Comparison of ENCODE assay signal across 2 cellular contexts in the genomic region with DNA sequence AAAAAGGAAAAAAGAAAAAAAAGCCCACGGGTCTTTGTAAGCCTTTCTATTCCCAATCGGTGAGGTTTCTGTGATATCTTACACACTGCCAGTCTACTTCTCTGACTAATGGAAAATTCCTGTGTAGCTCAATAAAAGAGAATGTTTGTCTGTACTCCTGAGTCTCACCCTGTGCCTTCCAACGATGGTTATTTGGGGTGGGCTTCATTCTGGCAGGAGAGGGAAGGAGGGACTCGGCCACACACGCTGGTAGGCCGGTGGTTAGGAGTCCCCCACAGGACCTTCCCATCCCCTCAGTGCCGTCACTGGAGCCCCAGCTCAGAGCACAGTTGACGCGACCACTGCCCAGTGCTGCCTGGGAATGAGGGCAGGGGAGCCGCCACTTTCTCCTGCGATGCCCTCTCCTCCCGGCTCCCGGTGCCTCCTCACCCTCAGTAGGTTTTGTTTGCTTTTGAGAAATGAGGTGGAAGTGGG.
TF ChIP-seq lines count a peak whose summit lies in the region.

No MANE protein-coding gene starts in this region.

TF ChIP-seq in A549, 52 proteins besides CTCF, POLR2A, EP300 and RAD21 (continued from another document):
- TF ChIP-seq, protein P1, sequence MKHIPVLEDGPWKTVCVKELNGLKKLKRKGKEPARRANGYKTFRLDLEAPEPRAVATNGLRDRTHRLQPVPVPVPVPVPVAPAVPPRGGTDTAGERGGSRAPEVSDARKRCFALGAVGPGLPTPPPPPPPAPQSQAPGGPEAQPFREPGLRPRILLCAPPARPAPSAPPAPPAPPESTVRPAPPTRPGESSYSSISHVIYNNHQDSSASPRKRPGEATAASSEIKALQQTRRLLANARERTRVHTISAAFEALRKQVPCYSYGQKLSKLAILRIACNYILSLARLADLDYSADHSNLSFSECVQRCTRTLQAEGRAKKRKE (CRISPR knock-in tag; IDR thresholded peaks at IDR 0.05; ENCODE audit: low read depth), result no peak
- TF ChIP-seq, protein P2, sequence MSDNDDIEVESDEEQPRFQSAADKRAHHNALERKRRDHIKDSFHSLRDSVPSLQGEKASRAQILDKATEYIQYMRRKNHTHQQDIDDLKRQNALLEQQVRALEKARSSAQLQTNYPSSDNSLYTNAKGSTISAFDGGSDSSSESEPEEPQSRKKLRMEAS (IDR thresholded peaks at IDR 0.05), result no peak
- no peak for TF ChIP-seq CBX8 (IDR thresholded peaks at IDR 0.05)
- TF ChIP-seq EHMT2 (IDR thresholded peaks at IDR 0.05; ENCODE audit: low read depth), result no peak

TF ChIP-seq in GM23338, 12 proteins besides CTCF, POLR2A, EP300 and RAD21 (continued from another document):
- TF ChIP-seq, protein P3, sequence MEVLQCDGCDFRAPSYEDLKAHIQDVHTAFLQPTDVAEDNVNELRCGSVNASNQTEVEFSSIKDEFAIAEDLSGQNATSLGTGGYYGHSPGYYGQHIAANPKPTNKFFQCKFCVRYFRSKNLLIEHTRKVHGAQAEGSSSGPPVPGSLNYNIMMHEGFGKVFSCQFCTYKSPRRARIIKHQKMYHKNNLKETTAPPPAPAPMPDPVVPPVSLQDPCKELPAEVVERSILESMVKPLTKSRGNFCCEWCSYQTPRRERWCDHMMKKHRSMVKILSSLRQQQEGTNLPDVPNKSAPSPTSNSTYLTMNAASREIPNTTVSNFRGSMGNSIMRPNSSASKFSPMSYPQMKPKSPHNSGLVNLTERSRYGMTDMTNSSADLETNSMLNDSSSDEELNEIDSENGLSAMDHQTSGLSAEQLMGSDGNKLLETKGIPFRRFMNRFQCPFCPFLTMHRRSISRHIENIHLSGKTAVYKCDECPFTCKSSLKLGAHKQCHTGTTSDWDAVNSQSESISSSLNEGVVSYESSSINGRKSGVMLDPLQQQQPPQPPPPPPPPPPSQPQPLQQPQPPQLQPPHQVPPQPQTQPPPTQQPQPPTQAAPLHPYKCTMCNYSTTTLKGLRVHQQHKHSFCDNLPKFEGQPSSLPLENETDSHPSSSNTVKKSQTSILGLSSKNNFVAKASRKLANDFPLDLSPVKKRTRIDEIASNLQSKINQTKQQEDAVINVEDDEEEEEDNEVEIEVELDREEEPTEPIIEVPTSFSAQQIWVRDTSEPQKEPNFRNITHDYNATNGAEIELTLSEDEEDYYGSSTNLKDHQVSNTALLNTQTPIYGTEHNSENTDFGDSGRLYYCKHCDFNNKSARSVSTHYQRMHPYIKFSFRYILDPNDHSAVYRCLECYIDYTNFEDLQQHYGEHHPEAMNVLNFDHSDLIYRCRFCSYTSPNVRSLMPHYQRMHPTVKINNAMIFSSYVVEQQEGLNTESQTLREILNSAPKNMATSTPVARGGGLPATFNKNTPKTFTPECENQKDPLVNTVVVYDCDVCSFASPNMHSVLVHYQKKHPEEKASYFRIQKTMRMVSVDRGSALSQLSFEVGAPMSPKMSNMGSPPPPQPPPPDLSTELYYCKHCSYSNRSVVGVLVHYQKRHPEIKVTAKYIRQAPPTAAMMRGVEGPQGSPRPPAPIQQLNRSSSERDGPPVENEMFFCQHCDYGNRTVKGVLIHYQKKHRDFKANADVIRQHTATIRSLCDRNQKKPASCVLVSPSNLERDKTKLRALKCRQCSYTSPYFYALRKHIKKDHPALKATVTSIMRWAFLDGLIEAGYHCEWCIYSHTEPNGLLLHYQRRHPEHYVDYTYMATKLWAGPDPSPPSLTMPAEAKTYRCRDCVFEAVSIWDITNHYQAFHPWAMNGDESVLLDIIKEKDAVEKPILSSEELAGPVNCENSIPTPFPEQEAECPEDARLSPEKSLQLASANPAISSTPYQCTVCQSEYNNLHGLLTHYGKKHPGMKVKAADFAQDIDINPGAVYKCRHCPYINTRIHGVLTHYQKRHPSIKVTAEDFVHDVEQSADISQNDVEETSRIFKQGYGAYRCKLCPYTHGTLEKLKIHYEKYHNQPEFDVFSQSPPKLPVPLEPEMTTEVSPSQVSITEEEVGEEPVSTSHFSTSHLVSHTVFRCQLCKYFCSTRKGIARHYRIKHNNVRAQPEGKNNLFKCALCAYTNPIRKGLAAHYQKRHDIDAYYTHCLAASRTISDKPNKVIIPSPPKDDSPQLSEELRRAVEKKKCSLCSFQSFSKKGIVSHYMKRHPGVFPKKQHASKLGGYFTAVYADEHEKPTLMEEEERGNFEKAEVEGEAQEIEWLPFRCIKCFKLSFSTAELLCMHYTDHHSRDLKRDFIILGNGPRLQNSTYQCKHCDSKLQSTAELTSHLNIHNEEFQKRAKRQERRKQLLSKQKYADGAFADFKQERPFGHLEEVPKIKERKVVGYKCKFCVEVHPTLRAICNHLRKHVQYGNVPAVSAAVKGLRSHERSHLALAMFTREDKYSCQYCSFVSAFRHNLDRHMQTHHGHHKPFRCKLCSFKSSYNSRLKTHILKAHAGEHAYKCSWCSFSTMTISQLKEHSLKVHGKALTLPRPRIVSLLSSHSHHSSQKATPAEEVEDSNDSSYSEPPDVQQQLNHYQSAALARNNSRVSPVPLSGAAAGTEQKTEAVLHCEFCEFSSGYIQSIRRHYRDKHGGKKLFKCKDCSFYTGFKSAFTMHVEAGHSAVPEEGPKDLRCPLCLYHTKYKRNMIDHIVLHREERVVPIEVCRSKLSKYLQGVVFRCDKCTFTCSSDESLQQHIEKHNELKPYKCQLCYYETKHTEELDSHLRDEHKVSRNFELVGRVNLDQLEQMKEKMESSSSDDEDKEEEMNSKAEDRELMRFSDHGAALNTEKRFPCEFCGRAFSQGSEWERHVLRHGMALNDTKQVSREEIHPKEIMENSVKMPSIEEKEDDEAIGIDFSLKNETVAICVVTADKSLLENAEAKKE (CRISPR knock-in tag; IDR thresholded peaks at IDR 0.05), result no peak
- TF ChIP-seq, protein P4, sequence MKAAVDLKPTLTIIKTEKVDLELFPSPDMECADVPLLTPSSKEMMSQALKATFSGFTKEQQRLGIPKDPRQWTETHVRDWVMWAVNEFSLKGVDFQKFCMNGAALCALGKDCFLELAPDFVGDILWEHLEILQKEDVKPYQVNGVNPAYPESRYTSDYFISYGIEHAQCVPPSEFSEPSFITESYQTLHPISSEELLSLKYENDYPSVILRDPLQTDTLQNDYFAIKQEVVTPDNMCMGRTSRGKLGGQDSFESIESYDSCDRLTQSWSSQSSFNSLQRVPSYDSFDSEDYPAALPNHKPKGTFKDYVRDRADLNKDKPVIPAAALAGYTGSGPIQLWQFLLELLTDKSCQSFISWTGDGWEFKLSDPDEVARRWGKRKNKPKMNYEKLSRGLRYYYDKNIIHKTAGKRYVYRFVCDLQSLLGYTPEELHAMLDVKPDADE (IDR thresholded peaks at IDR 0.05), result no peak
- TF ChIP-seq ZNF114 (CRISPR knock-in tag; IDR thresholded peaks at IDR 0.05), result no peak
- no peak for TF ChIP-seq ZNF331 (CRISPR knock-in tag; IDR thresholded peaks at IDR 0.05; ENCODE audit: low read depth)
- no peak for TF ChIP-seq POLR2AphosphoS5 (IDR thresholded peaks at IDR 0.05; ENCODE audit: low read depth)
- no peak for TF ChIP-seq EZH2phosphoT487 (IDR thresholded peaks at IDR 0.05; ENCODE audit: unreplicated experiment)
- TF ChIP-seq, protein P5, sequence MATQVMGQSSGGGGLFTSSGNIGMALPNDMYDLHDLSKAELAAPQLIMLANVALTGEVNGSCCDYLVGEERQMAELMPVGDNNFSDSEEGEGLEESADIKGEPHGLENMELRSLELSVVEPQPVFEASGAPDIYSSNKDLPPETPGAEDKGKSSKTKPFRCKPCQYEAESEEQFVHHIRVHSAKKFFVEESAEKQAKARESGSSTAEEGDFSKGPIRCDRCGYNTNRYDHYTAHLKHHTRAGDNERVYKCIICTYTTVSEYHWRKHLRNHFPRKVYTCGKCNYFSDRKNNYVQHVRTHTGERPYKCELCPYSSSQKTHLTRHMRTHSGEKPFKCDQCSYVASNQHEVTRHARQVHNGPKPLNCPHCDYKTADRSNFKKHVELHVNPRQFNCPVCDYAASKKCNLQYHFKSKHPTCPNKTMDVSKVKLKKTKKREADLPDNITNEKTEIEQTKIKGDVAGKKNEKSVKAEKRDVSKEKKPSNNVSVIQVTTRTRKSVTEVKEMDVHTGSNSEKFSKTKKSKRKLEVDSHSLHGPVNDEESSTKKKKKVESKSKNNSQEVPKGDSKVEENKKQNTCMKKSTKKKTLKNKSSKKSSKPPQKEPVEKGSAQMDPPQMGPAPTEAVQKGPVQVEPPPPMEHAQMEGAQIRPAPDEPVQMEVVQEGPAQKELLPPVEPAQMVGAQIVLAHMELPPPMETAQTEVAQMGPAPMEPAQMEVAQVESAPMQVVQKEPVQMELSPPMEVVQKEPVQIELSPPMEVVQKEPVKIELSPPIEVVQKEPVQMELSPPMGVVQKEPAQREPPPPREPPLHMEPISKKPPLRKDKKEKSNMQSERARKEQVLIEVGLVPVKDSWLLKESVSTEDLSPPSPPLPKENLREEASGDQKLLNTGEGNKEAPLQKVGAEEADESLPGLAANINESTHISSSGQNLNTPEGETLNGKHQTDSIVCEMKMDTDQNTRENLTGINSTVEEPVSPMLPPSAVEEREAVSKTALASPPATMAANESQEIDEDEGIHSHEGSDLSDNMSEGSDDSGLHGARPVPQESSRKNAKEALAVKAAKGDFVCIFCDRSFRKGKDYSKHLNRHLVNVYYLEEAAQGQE (IDR thresholded peaks at IDR 0.05; ENCODE audit: unreplicated experiment), result no peak
- no peak for TF ChIP-seq CREB1 (CRISPR knock-in tag; IDR thresholded peaks at IDR 0.05; ENCODE audit: low read depth)
- TF ChIP-seq NANOG (IDR thresholded peaks at IDR 0.05; ENCODE audit: borderline replicate concordance), result no peak
- TF ChIP-seq JUNB (IDR thresholded peaks at IDR 0.05; ENCODE audit: unreplicated experiment), result no peak
TF ChIP-seq in GM23338: peak in this region for 0.
